ENCODE assay signal across 13 cellular contexts in genomic region chr22:28395920-28396447, GRCh38.
DNase-seq lines count a peak whose midpoint lies in the region; ATAC-seq and TF ChIP-seq lines count a peak whose summit lies in the region.
"Had no signal": no experiment of that assay in that cellular context is flagged by ENCODE, and none has a peak within 500 bp of the region (broad histone marks: within the 10 kb centered on the region; RNA-seq: fewer than 3 reads in every experiment).

No MANE protein-coding gene starts in this region.

- no peak for DNase-seq in Right ventricle myocardium inferior (ENCODE audit: missing footprints)
- DNase-seq in right atrium auricular region (ENCODE audit: low spot score), result no peak
- DNase-seq in activated CD8-positive, alpha-beta T cell treated with anti-CD3 and anti-CD28 coated beads for 36 hours, result peak; percentile 10
- DNase-seq in left ventricle myocardium inferior, result no peak
- no peak for DNase-seq in Peyer's patch
- DNase-seq: activated CD4-positive, alpha-beta T cell treated with anti-CD3 and anti-CD28 coated beads for 1 hour; heart right ventricle; naive B cell; NCI-H1092 had no signal

- TF ChIP-seq CTCF in right atrium auricular region (IDR thresholded peaks at IDR 0.05) (no peak), left ventricle myocardium inferior (IDR thresholded peaks at IDR 0.05; ENCODE audit: borderline replicate concordance) (no peak), Peyer's patch (IDR thresholded peaks at IDR 0.05) (no peak)
- no peak for TF ChIP-seq CTCF in activated CD8-positive, alpha-beta T cell treated with anti-CD3 and anti-CD28 coated beads for 36 hours (IDR thresholded peaks at IDR 0.05)

- intact Hi-C loops in Right ventricle myocardium inferior (cut with DNase I) (no loop called here), left ventricle myocardium inferior (cut with micrococcal nuclease) (no loop called here)
- intact Hi-C loops in activated CD8-positive, alpha-beta T cell treated with anti-CD3 and anti-CD28 coated beads for 36 hours (cut with micrococcal nuclease), result no loop called here

- H3K27me3 ChIP-seq in right atrium auricular region (no peaks in the 10 kb centered on the region), left ventricle myocardium inferior (ENCODE audit: low read depth) (no peaks in the 10 kb centered on the region), subcutaneous abdominal adipose tissue (ENCODE audit: control insufficient read depth in 5 of 5, insufficient read depth in 4 of 5, low read length in 5 of 5) (no peaks in the 10 kb centered on the region), Peyer's patch (no peaks in the 10 kb centered on the region)
- H3K27me3 ChIP-seq: heart right ventricle had no signal

- POLR2A ChIA-PET in activated CD8-positive, alpha-beta T cell treated with anti-CD3 and anti-CD28 coated beads for 36 hours (lab: Charles Lee), result no interaction called here

- H3K4me1 Mint-ChIP-seq in activated CD8-positive, alpha-beta T cell treated with anti-CD3 and anti-CD28 coated beads for 36 hours (ENCODE audit: low read depth), result peaks cover 12% of the 10 kb centered on the region
- H3K4me1 Mint-ChIP-seq: central memory CD8-positive, alpha-beta T cell; naive B cell had no signal

- H3K4me1 ChIP-seq in right atrium auricular region (peaks cover 0 to 11% of the 10 kb centered on the region in 2 donors), left ventricle myocardium inferior (peaks cover 30% of the 10 kb centered on the region), subcutaneous abdominal adipose tissue (ENCODE audit: control insufficient read depth in 5 of 5, insufficient read depth in 5 of 5, low read length in 5 of 5) (peaks cover 0 to 29% (median 9%) of the 10 kb centered on the region in 5 donors), Peyer's patch (peaks cover 0 to 9% (median 0%) of the 10 kb centered on the region in 4 donors)

- TF ChIP-seq POLR2A in Peyer's patch (IDR thresholded peaks at IDR 0.05), result no peak

- peak overlapping the region in 2 of 5 donors; percentile 49 to 60 for H3K9ac ChIP-seq in subcutaneous abdominal adipose tissue (ENCODE audit: low read length in 5 of 5)

- H3K36me3 Mint-ChIP-seq in activated CD8-positive, alpha-beta T cell treated with anti-CD3 and anti-CD28 coated beads for 36 hours (ENCODE audit: low read depth), result no peaks in the 10 kb centered on the region
- H3K36me3 Mint-ChIP-seq: naive B cell had no signal

- peaks cover 3% of the 10 kb centered on the region for H3K9me3 Mint-ChIP-seq in activated CD8-positive, alpha-beta T cell treated with anti-CD3 and anti-CD28 coated beads for 36 hours

- H3K36me3 ChIP-seq in right atrium auricular region (no peaks in the 10 kb centered on the region), left ventricle myocardium inferior (no peaks in the 10 kb centered on the region), subcutaneous abdominal adipose tissue (ENCODE audit: control insufficient read depth in 5 of 5, insufficient read depth in 5 of 5, low read length in 5 of 5) (no peaks in the 10 kb centered on the region), Peyer's patch (no peaks in the 10 kb centered on the region)
- H3K36me3 ChIP-seq: heart right ventricle had no signal

- ATAC-seq in Right ventricle myocardium inferior, result peak; percentile 16
- ATAC-seq in activated CD8-positive, alpha-beta T cell treated with anti-CD3 and anti-CD28 coated beads for 36 hours, result peak; percentile 95
- ATAC-seq in HG02798 (IDR thresholded peaks at IDR 0.05; ENCODE audit: poor library complexity, unreplicated experiment), result no peak
- no peak for ATAC-seq in HG02852 (IDR thresholded peaks at IDR 0.05; ENCODE audit: unreplicated experiment)

- H3K4me3 ChIP-seq in right atrium auricular region, result no peak overlapping the region
- H3K4me3 ChIP-seq in left ventricle myocardium inferior, result no peak overlapping the region
- no peak overlapping the region for H3K4me3 ChIP-seq in subcutaneous abdominal adipose tissue (ENCODE audit: low read depth in 1 of 5, low read length in 5 of 5)
- H3K4me3 ChIP-seq in Peyer's patch, result no peak overlapping the region
- H3K4me3 ChIP-seq: heart right ventricle had no signal

- CTCF ChIA-PET in activated CD8-positive, alpha-beta T cell treated with anti-CD3 and anti-CD28 coated beads for 36 hours (lab: Charles Lee), result no interaction called here

- no peaks in the 10 kb centered on the region for H3K27me3 Mint-ChIP-seq in activated CD8-positive, alpha-beta T cell treated with anti-CD3 and anti-CD28 coated beads for 36 hours

- no peak overlapping the region for H3K4me3 Mint-ChIP-seq in activated CD8-positive, alpha-beta T cell treated with anti-CD3 and anti-CD28 coated beads for 36 hours
- H3K4me3 Mint-ChIP-seq: central memory CD8-positive, alpha-beta T cell; naive B cell had no signal

- H3K9me3 ChIP-seq in right atrium auricular region (no peaks in the 10 kb centered on the region), left ventricle myocardium inferior (replicated peaks) (no peaks in the 10 kb centered on the region), subcutaneous abdominal adipose tissue (ENCODE audit: control insufficient read depth in 5 of 5, low read length in 5 of 5) (no peaks in the 10 kb centered on the region), Peyer's patch (no peaks in the 10 kb centered on the region)

- H3K27ac ChIP-seq in right atrium auricular region (no peak overlapping the region), left ventricle myocardium inferior (replicated peaks) (peak overlapping the region; percentile 4), subcutaneous abdominal adipose tissue (ENCODE audit: low read depth, low read length) (peak overlapping the region; percentile 74), Peyer's patch (no peak overlapping the region)

- H3K27ac Mint-ChIP-seq in activated CD8-positive, alpha-beta T cell treated with anti-CD3 and anti-CD28 coated beads for 36 hours, result peak overlapping the region; percentile 73
- H3K27ac Mint-ChIP-seq: naive B cell had no signal

Comparison
In these comparisons a context has a peak if more than half of its experiments do, and no peak if none do; other contexts are left out.
1. H3K27ac ChIP-seq: peak in left ventricle myocardium inferior (single experiment) and subcutaneous abdominal adipose tissue (single experiment); none in right atrium auricular region (0 of 2) and Peyer's patch (0 of 4).
2. ATAC-seq: peak in Right ventricle myocardium inferior (single experiment) and activated CD8-positive, alpha-beta T cell treated with anti-CD3 and anti-CD28 coated beads for 36 hours (single experiment); none in HG02798 (single experiment) and HG02852 (single experiment).